1 cellular context compared by ENCODE assay signal in the genomic region with DNA sequence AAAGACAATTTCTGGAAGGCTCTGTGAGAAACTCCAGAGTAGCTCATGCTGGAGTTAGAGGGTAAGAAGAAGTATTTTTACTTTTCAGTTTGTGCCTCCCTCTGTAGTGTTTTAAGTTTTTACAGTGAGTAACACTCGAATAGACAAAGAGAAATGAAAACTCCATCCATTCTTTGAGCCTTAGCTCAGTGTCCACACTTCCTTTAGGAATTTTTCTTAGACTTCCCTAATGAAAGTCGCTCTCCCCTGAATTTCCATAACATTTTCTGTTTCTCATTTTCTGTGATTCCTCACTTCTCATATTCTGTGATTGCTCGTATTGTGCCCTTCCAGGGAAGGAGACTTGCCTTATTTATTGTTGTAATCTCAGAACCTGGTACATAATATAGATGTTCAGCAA.
TF ChIP-seq lines count a peak whose summit lies in the region.

No MANE protein-coding gene starts in this region.

TF ChIP-seq in GM12878, 131 proteins besides CTCF, POLR2A, EP300 and RAD21:
- TF ChIP-seq, protein P1, sequence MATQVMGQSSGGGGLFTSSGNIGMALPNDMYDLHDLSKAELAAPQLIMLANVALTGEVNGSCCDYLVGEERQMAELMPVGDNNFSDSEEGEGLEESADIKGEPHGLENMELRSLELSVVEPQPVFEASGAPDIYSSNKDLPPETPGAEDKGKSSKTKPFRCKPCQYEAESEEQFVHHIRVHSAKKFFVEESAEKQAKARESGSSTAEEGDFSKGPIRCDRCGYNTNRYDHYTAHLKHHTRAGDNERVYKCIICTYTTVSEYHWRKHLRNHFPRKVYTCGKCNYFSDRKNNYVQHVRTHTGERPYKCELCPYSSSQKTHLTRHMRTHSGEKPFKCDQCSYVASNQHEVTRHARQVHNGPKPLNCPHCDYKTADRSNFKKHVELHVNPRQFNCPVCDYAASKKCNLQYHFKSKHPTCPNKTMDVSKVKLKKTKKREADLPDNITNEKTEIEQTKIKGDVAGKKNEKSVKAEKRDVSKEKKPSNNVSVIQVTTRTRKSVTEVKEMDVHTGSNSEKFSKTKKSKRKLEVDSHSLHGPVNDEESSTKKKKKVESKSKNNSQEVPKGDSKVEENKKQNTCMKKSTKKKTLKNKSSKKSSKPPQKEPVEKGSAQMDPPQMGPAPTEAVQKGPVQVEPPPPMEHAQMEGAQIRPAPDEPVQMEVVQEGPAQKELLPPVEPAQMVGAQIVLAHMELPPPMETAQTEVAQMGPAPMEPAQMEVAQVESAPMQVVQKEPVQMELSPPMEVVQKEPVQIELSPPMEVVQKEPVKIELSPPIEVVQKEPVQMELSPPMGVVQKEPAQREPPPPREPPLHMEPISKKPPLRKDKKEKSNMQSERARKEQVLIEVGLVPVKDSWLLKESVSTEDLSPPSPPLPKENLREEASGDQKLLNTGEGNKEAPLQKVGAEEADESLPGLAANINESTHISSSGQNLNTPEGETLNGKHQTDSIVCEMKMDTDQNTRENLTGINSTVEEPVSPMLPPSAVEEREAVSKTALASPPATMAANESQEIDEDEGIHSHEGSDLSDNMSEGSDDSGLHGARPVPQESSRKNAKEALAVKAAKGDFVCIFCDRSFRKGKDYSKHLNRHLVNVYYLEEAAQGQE (IDR thresholded peaks at IDR 0.05; ENCODE audit: low read depth, low read length) = no peak
- no peak for TF ChIP-seq KLF5 (IDR thresholded peaks at IDR 0.05; ENCODE audit: partially characterized antibody)
- TF ChIP-seq ZSCAN29 (IDR thresholded peaks at IDR 0.05) = no peak
- no peak for TF ChIP-seq MAX (IDR thresholded peaks at IDR 0.05; ENCODE audit: low read depth, low read length)
- no peak for TF ChIP-seq PRDM15 (CRISPR knock-in tag; IDR thresholded peaks at IDR 0.05)
- no peak for TF ChIP-seq RBBP5 (conservative IDR thresholded peaks at IDR 0.05)
- TF ChIP-seq ASH2L (IDR thresholded peaks at IDR 0.05; ENCODE audit: borderline replicate concordance, low read depth) = no peak
- no peak for TF ChIP-seq MLLT1 (IDR thresholded peaks at IDR 0.05)
- no peak for TF ChIP-seq CEBPZ (IDR thresholded peaks at IDR 0.05; ENCODE audit: low read depth, low read length)
- TF ChIP-seq GABPA (IDR thresholded peaks at IDR 0.05; ENCODE audit: low read depth) = no peak
- TF ChIP-seq ZNF217 (IDR thresholded peaks at IDR 0.05) = no peak
- TF ChIP-seq, protein P2, sequence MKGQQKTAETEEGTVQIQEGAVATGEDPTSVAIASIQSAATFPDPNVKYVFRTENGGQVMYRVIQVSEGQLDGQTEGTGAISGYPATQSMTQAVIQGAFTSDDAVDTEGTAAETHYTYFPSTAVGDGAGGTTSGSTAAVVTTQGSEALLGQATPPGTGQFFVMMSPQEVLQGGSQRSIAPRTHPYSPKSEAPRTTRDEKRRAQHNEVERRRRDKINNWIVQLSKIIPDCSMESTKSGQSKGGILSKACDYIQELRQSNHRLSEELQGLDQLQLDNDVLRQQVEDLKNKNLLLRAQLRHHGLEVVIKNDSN (IDR thresholded peaks at IDR 0.05; ENCODE audit: borderline replicate concordance, extremely low read length, insufficient read depth, low read depth, low read length) = no peak
- TF ChIP-seq MXI1 (IDR thresholded peaks at IDR 0.05; ENCODE audit: low read depth, low read length) = no peak
- no peak for TF ChIP-seq JUND (IDR thresholded peaks at IDR 0.05; ENCODE audit: low read depth, low read length)
- TF ChIP-seq SMC3 (IDR thresholded peaks at IDR 0.05; ENCODE audit: borderline replicate concordance, low read length) = no peak
- TF ChIP-seq NR2C1 (IDR thresholded peaks at IDR 0.05) = no peak
- no peak for TF ChIP-seq BMI1 (IDR thresholded peaks at IDR 0.05; ENCODE audit: borderline replicate concordance)
